9 cellular contexts compared by ENCODE assay signal in the genomic region with DNA sequence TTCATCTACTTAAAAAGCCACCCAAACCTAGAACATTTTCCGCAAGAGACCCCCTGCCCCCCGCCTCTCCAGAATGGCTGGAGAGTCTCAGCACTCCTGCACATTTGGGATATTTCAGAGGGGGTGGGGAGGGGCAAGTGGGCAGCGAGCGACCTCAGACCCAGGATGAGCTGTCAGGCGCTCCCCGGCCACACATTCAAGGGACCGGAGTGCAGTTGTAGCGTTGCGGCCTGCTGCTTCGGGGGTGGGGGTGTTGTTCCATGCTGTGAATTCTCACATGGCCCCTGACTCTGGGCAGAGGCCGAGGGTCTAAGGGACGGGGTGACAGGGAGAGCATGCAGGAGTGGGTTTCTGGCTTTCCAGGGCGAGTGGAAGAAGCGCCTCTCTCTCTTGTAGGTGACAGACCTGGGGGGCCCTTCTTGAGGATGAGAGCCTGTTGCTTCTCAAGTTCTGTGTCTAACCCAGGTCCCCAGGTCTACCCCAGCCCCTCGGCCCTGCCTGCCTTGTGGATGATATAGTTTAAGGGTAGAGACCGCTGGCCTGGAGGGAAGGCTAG.
DNase-seq lines count a peak whose midpoint lies in the region; ATAC-seq, FAIRE-seq and TF ChIP-seq lines count a peak whose summit lies in the region.
"Had no signal": no experiment of that assay in that cellular context is flagged by ENCODE, and none has a peak within 500 bp of the region (broad histone marks: within the 10 kb centered on the region; RNA-seq: fewer than 3 reads in every experiment).

No MANE protein-coding gene starts in this region.

- no peaks in the 10 kb centered on the region for H3K36me3 Mint-ChIP-seq in stimulated activated naive CD8-positive, alpha-beta T cell treated with anti-CD3 and anti-CD28 coated beads, Interleukin-15, Interleukin-2, amounts not matched to agents 100 ng/mL and 50 ng/mL, for 24 hours (ENCODE audit: low read depth)

- ATAC-seq in stimulated activated naive CD8-positive, alpha-beta T cell treated with anti-CD3 and anti-CD28 coated beads, Interleukin-15, Interleukin-2, amounts not matched to agents 100 U/mL and 50 U/mL, for 24 hours, result no peak
- ATAC-seq in aorta (ENCODE audit: low FRiP score) (no peak), HG03159 (IDR thresholded peaks at IDR 0.05; ENCODE audit: unreplicated experiment) (no peak)

- H3K27ac ChIP-seq in colonic mucosa (peak overlapping the region; percentile 87), muscle layer of colon (ENCODE audit: low read depth, low read length) (peak overlapping the region; percentile 96), aorta (ENCODE audit: low read depth in 1 of 2, low read length in 2 of 2) (peak overlapping the region; percentile 14 to 56)

- no peaks in the 10 kb centered on the region for H3K9me3 ChIP-seq in colonic mucosa
- no peaks in the 10 kb centered on the region for H3K9me3 ChIP-seq in muscle layer of colon (ENCODE audit: low read length)
- no peaks in the 10 kb centered on the region for H3K9me3 ChIP-seq in aorta (ENCODE audit: control insufficient read depth, low read length)
- H3K9me3 ChIP-seq: mucosa of descending colon had no signal

- TF ChIP-seq CTCF in colonic mucosa (IDR thresholded peaks at IDR 0.05), result no peak

- peaks cover 60% of the 10 kb centered on the region for H3K4me1 Mint-ChIP-seq in stimulated activated naive CD8-positive, alpha-beta T cell treated with anti-CD3 and anti-CD28 coated beads, Interleukin-15, Interleukin-2, amounts not matched to agents 100 ng/mL and 50 ng/mL, for 24 hours (ENCODE audit: low read depth)

- no peaks in the 10 kb centered on the region for H3K27me3 Mint-ChIP-seq in stimulated activated naive CD8-positive, alpha-beta T cell treated with anti-CD3 and anti-CD28 coated beads, Interleukin-15, Interleukin-2, amounts not matched to agents 100 ng/mL and 50 ng/mL, for 24 hours

- H3K27me3 ChIP-seq in colonic mucosa (no peaks in the 10 kb centered on the region), muscle layer of colon (ENCODE audit: control insufficient read depth in 1 of 2, insufficient read depth in 2 of 2, low read length in 2 of 2) (no peaks in the 10 kb centered on the region), aorta (ENCODE audit: control insufficient read depth in 1 of 2, insufficient read depth in 2 of 2, low read length in 1 of 2) (no peaks in the 10 kb centered on the region)

- WGBS in aorta, 2 donors, result 43 to 49% methylated on average over 16 of the region's 16 CpGs

- intact Hi-C loops in colonic mucosa (cut with DNase I), result no loop called here
- intact Hi-C loops in aorta (cut with DNase I), result loop anchor here (5.0 kb wide), 2 partner anchors 35 to 50 kb away; no protein-coding TSS in a partner anchor

- peak overlapping the region; percentile 5 for H3K27ac Mint-ChIP-seq in stimulated activated naive CD8-positive, alpha-beta T cell treated with anti-CD3 and anti-CD28 coated beads, Interleukin-15, Interleukin-2, amounts not matched to agents 100 ng/mL and 50 ng/mL, for 24 hours

- H3K36me3 ChIP-seq in colonic mucosa (no peaks in the 10 kb centered on the region), muscle layer of colon (ENCODE audit: insufficient read depth, low read length) (no peaks in the 10 kb centered on the region), aorta (ENCODE audit: control insufficient read depth in 1 of 2, insufficient read depth in 2 of 2, low read length in 1 of 2) (no peaks in the 10 kb centered on the region)

- H3K9me3 Mint-ChIP-seq in stimulated activated naive CD8-positive, alpha-beta T cell treated with anti-CD3 and anti-CD28 coated beads, Interleukin-15, Interleukin-2, amounts not matched to agents 100 ng/mL and 50 ng/mL, for 24 hours, result no peaks in the 10 kb centered on the region

- peak overlapping the region; percentile 56 for H3K4me3 Mint-ChIP-seq in stimulated activated naive CD8-positive, alpha-beta T cell treated with anti-CD3 and anti-CD28 coated beads, Interleukin-15, Interleukin-2, amounts not matched to agents 100 ng/mL and 50 ng/mL, for 24 hours

- FAIRE-seq in HTR-8/SVneo (lab: Jason Lieb, UNC), result no peak

- no peak for DNase-seq in stimulated activated naive CD8-positive, alpha-beta T cell treated with anti-CD3 and anti-CD28 coated beads, Interleukin-15, Interleukin-2, amounts not matched to agents 100 U/mL and 50 U/mL, for 24 hours
- no peak for DNase-seq in colonic mucosa
- peak; percentile 55 to 73 for DNase-seq in aorta
- no peak for DNase-seq in glomerular visceral epithelial cell (ENCODE audit: extremely low spot score)
- no peak for DNase-seq in HTR-8/SVneo (ENCODE audit: insufficient read length, low spot score)

- H3K9ac ChIP-seq in colonic mucosa (ENCODE audit: low read depth in 2 of 2, low read length in 2 of 2) (peak overlapping the region; percentile 75 to 84), muscle layer of colon (ENCODE audit: low read length) (peak overlapping the region; percentile 81)

- H3K4me1 ChIP-seq in colonic mucosa, result peaks cover 27% of the 10 kb centered on the region
- H3K4me1 ChIP-seq in muscle layer of colon (ENCODE audit: insufficient read depth, low read length), result peaks cover 54% of the 10 kb centered on the region
- peaks cover 0 to 3% of the 10 kb centered on the region in 2 donors for H3K4me1 ChIP-seq in aorta (ENCODE audit: control insufficient read depth in 1 of 2, insufficient read depth in 2 of 2, low read length in 2 of 2)

- H3K4me3 ChIP-seq in colonic mucosa, result peak overlapping the region; percentile 57
- peak overlapping the region; percentile 72 to 84 for H3K4me3 ChIP-seq in muscle layer of colon (ENCODE audit: low read depth in 1 of 2, low read length in 2 of 2)
- no peak overlapping the region for H3K4me3 ChIP-seq in aorta (ENCODE audit: low read length in 2 of 2)

Comparison
In these comparisons a context has a peak if more than half of its experiments do, and no peak if none do; other contexts are left out.
1. DNase-seq: peak in aorta (2 of 2); none in stimulated activated naive CD8-positive, alpha-beta T cell treated with anti-CD3 and anti-CD28 coated beads, Interleukin-15, Interleukin-2, amounts not matched to agents 100 U/mL and 50 U/mL, for 24 hours (single experiment), colonic mucosa (single experiment), glomerular visceral epithelial cell (single experiment) and HTR-8/SVneo (single experiment).
2. H3K27ac ChIP-seq: peak in every context shown above with its lines; median percentile 96 in muscle layer of colon; 87 in colonic mucosa; 35 in aorta.
3. H3K4me3 ChIP-seq: peak in colonic mucosa (single experiment) and muscle layer of colon (2 of 2); none in aorta (0 of 2).